36 cellular contexts compared by ENCODE assay signal in the genomic region with DNA sequence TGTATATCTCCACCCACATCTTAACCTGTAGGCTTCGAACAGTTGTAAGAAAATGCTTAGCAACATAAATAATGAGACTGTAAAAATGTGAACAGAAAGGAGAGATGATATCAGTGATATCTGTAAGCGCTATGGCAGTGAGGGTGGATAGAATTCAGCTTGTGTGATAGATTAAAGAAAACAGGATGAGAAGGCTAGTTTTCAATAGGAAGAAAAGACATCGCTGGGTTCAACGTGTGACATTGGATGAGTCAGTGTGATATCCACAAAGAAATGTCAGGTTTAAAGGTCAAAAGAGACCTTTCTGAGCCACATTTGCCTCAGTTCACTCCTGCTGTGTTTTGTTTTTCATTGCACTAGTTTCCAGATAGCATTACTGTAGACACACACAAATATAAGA. TPM values are rescaled to one million over a fixed set of nuclear protein-coding genes. Genes with fewer than 3 reads are reported as not detected.
"Had no signal": no experiment of that assay in that cellular context is flagged by ENCODE, and none has a peak within 500 bp of the region (broad histone marks: within the 10 kb centered on the region; RNA-seq: fewer than 3 reads in every experiment).

No MANE protein-coding gene starts in this region.

- FAIRE-seq: bronchial epithelial cell had no signal

- H3K36me3 ChIP-seq: Peyer's patch, SJSA1 had no signal

- H3K27ac ChIP-seq: KMS-11, Peyer's patch, SJSA1, VCaP had no signal

- H3K9me3 ChIP-seq: Peyer's patch, SJSA1, SK-N-SH had no signal

- H3K9me3 Mint-ChIP-seq: activated B cell treated with CpG ODN at 0.5 μM for 24 hours; activated T-cell treated with anti-CD3 and anti-CD28 coated beads, Interleukin-2, amount 50 U/mL, for 4 hours; activated T-helper 1 cell treated with anti-CD3 and anti-CD28 coated beads, Interleukin-12 subunit alpha, Interleukin-12 subunit beta, Interleukin-2, Interleukin-4 antibody, amounts not matched to agents 30 ng/mL and 10 ng/mL and 1 ng/mL, durations not matched to agents 14 hours and 24 hours and 36 hours had no signal

- H3K4me1 Mint-ChIP-seq: activated B cell treated with CpG ODN at 0.5 μM for 24 hours had no signal

- ATAC-seq: activated T-cell treated with anti-CD3 and anti-CD28 coated beads, Interleukin-2, amount 50 U/mL, for 4 hours; PC-3 had no signal

- H3K4me1 ChIP-seq: Peyer's patch, SJSA1 had no signal

- H3K9ac ChIP-seq: KMS-11, SK-N-SH had no signal

- H3K4me3 Mint-ChIP-seq: activated B cell treated with CpG ODN at 0.5 μM for 24 hours; activated T-cell treated with anti-CD3 and anti-CD28 coated beads, Interleukin-2, amount 50 U/mL, for 4 hours; activated T-helper 1 cell treated with anti-CD3 and anti-CD28 coated beads, Interleukin-12 subunit alpha, Interleukin-12 subunit beta, Interleukin-2, Interleukin-4 antibody, amounts not matched to agents 30 ng/mL and 10 ng/mL and 1 ng/mL, durations not matched to agents 14 hours and 24 hours and 36 hours had no signal

- H3K27me3 ChIP-seq: Peyer's patch had no signal

- H3K36me3 Mint-ChIP-seq: brain had no signal

- H3K27ac Mint-ChIP-seq: activated B cell treated with CpG ODN at 0.5 μM for 24 hours; activated T-helper 1 cell treated with anti-CD3 and anti-CD28 coated beads, Interleukin-12 subunit alpha, Interleukin-12 subunit beta, Interleukin-2, Interleukin-4 antibody, amounts not matched to agents 30 ng/mL and 10 ng/mL and 1 ng/mL, durations not matched to agents 14 hours and 24 hours and 36 hours had no signal

- H3K4me2 ChIP-seq: KMS-11, SK-N-SH had no signal

- H3K4me3 ChIP-seq: Peyer's patch, SJSA1 had no signal

- DNase-seq: activated B cell treated with CpG ODN at 0.5 μM for 24 hours; activated CD4-positive, alpha-beta T cell treated with anti-CD3 and anti-CD28 coated beads for 48 hours; activated CD4-positive, alpha-beta T cell treated with anti-CD3 and anti-CD28 coated beads, Interleukin-2, amount 50 U/mL, for 4 hours; activated CD4-positive, CD25-positive, alpha-beta regulatory T cell treated with anti-CD3 and anti-CD28 coated beads, Interleukin-2, amount 50 U/mL, for 72 hours; activated CD8-positive, alpha-beta memory T cell treated with anti-CD3 and anti-CD28 coated beads, Interleukin-2, amount 50 U/mL, for 4 hours; activated effector memory CD4-positive, alpha-beta T cell treated with Interleukin-2 at 50 U/mL for 16 hours; activated naive CD4-positive, alpha-beta T cell treated with anti-CD3 and anti-CD28 coated beads, Interleukin-2, amount 50 U/mL, for 16 hours; activated T-cell treated with anti-CD3 and anti-CD28 coated beads for 4 hours; activated T-cell treated with anti-CD3 and anti-CD28 coated beads, Interleukin-2, amount 50 U/mL, for 4 hours; anterior cingulate cortex; caudate nucleus; cerebellar nuclear complex; MM.1S; MV-4-11; NCI-H1092; NCI-H1436 treated with DMSO at 0.1 percent for 48 hours; NCI-H1694 treated with DMSO at 0.1 percent for 48 hours; NCI-H2029; NCI-H510A; NCI-H526; NCI-H748 treated with DMSO at 0.1 percent for 48 hours; NK-92 treated with Interleukin-12 subunit alpha and Interleukin-12 subunit beta, amount 100 ng/mL, for 24 hours; PC-3; Peyer's patch; RPMI8226; SHP77 treated with DMSO at 0.1 percent for 48 hours; SK-N-SH; T-helper 2 cell; T-helper 9 cell had no signal

RNA-seq across cellular contexts. Expression of a gene that starts 13.7 kb away (rescaled TPM):
- total RNA-seq: activated B cell treated with CpG ODN at 0.5 μM for 24 hours; activated T-cell treated with anti-CD3 and anti-CD28 coated beads, Interleukin-2, amount 50 U/mL, for 4 hours; activated T-helper 1 cell treated with anti-CD3 and anti-CD28 coated beads, Interleukin-12 subunit alpha, Interleukin-12 subunit beta, Interleukin-2, Interleukin-4 antibody, amounts not matched to agents 30 ng/mL and 10 ng/mL and 1 ng/mL, durations not matched to agents 14 hours and 24 hours and 36 hours; bronchial epithelial cell; LHCN-M2; PC-3; Peyer's patch; SJSA1 had no signal
- polyA plus RNA-seq: SK-N-SH had no signal
